20 cellular contexts compared by ENCODE assay signal in genomic region chr11:23124249-23124648, GRCh38.
DNase-seq lines count a peak whose midpoint lies in the region; ATAC-seq and TF ChIP-seq lines count a peak whose summit lies in the region.
"Had no signal": no experiment of that assay in that cellular context is flagged by ENCODE, and none has a peak within 500 bp of the region (broad histone marks: within the 10 kb centered on the region; RNA-seq: fewer than 3 reads in every experiment).

No MANE protein-coding gene starts in this region.

- no peak overlapping the region for H3K4me3 Mint-ChIP-seq in nephron progenitor cell
- H3K4me3 Mint-ChIP-seq: CD4-positive, alpha-beta memory T cell had no signal

- H3K4me3 ChIP-seq in GM23248 (no peak overlapping the region), SK-N-SH (ENCODE audit: low read depth in 2 of 2, low read length in 1 of 2) (no peak overlapping the region), fibroblast of pulmonary artery (replicated peaks; ENCODE audit: low read depth, low read length) (no peak overlapping the region)
- H3K4me3 ChIP-seq: BLaER1 treated with 17β-estradiol and CSF1 and Interleukin-3, amounts not matched to agents 10 nM and 100 nM had no signal

- H3K36me3 Mint-ChIP-seq in nephron progenitor cell (ENCODE audit: low read depth) = peaks cover 3% of the 10 kb centered on the region
- H3K36me3 Mint-ChIP-seq: CD4-positive, alpha-beta memory T cell had no signal

- POLR2A ChIA-PET in SK-N-SH (lab: Yijun Ruan, JAX) = no interaction called here

- H3K27ac ChIP-seq in GM23248 (no peak overlapping the region), SK-N-SH (ENCODE audit: low read depth in 2 of 2, low read length in 1 of 2) (no peak overlapping the region; a peak in 1 of 4 replicates)
- H3K27ac ChIP-seq: BLaER1 treated with 17β-estradiol and CSF1 and Interleukin-3, amounts not matched to agents 10 nM and 100 nM; HL-60 had no signal

- H3K79me2 ChIP-seq in GM23248 (ENCODE audit: insufficient read depth) = no peaks in the 10 kb centered on the region
- H3K79me2 ChIP-seq in SK-N-SH (ENCODE audit: insufficient read depth) = no peaks in the 10 kb centered on the region

- H3K4me1 ChIP-seq in GM23248 (ENCODE audit: insufficient read depth) = 0 out of 2 replicates have a peak, but pooled peaks cover 5% of the 10 kb centered on the region
- no peaks in the 10 kb centered on the region for H3K4me1 ChIP-seq in SK-N-SH (ENCODE audit: control insufficient read depth in 1 of 2, insufficient read depth in 2 of 2, low read depth in 1 of 2, low read length in 1 of 2)
- H3K4me1 ChIP-seq: BLaER1 treated with 17β-estradiol and CSF1 and Interleukin-3, amounts not matched to agents 10 nM and 100 nM; Caco-2 had no signal

- H3K27ac Mint-ChIP-seq in nephron progenitor cell = no peak overlapping the region
- H3K27ac Mint-ChIP-seq: CD4-positive, alpha-beta memory T cell had no signal

- no peaks in the 10 kb centered on the region for H4K20me1 ChIP-seq in GM23248 (ENCODE audit: insufficient read depth)
- no peaks in the 10 kb centered on the region for H4K20me1 ChIP-seq in SK-N-SH (ENCODE audit: insufficient read depth)
- H4K20me1 ChIP-seq: BLaER1 treated with 17β-estradiol and CSF1 and Interleukin-3, amounts not matched to agents 10 nM and 100 nM had no signal

- CTCF ChIA-PET in SK-N-SH (lab: Yijun Ruan, JAX) = interaction anchor here (2.9 kb wide), 1 partner anchor 10 kb away, joined by 11 read pairs; no protein-coding TSS in a partner anchor

- TF ChIP-seq RAD21 in SK-N-SH (IDR thresholded peaks at IDR 0.05; ENCODE audit: low read length) = no peak

- H2AFZ ChIP-seq in GM23248 (no peak overlapping the region), SK-N-SH (ENCODE audit: low read depth) (no peak overlapping the region)

- H3K9me2 ChIP-seq in GM23248 (ENCODE audit: insufficient read depth) (no peaks in the 10 kb centered on the region; the same call in 1 of the 2 replicates), SK-N-SH (no peaks in the 10 kb centered on the region)

- no peak for TF ChIP-seq EP300 in SK-N-SH (IDR thresholded peaks at IDR 0.05; ENCODE audit: borderline replicate concordance in 1 of 2, low read depth in 1 of 2, low read length in 1 of 2)

- H3K9ac ChIP-seq in GM23248 = no peak overlapping the region
- H3K9ac ChIP-seq in SK-N-SH = no peak overlapping the region
- H3K9ac ChIP-seq: BLaER1 treated with 17β-estradiol and CSF1 and Interleukin-3, amounts not matched to agents 10 nM and 100 nM had no signal

- peaks cover 3% of the 10 kb centered on the region for H3K9me3 Mint-ChIP-seq in nephron progenitor cell

- DNase-seq in GM23248 (peak; percentile 28), SK-N-SH (no peak), fibroblast of pulmonary artery (ENCODE audit: low read depth) (peak; percentile 8), Right ventricle myocardium superior (no peak), hippocampal formation (lab: John Stamatoyannopoulos, UW) (no peak), iPS-NIHi11 (ENCODE audit: low spot score) (no peak), nephron progenitor cell (no peak)
- DNase-seq: Caco-2; CD4-positive, alpha-beta memory T cell; GF-D8; KBM-7; NCI-H1105; NCI-H2029 treated with DMSO at 0.1 percent for 48 hours; NCI-H2171; NCI-H524 treated with DMSO at 0.1 percent for 48 hours; T-helper 2 cell had no signal

- H3K9me3 ChIP-seq in GM23248 (ENCODE audit: low read depth) = no peaks in the 10 kb centered on the region
- no peaks in the 10 kb centered on the region for H3K9me3 ChIP-seq in SK-N-SH
- H3K9me3 ChIP-seq: BLaER1 treated with 17β-estradiol and CSF1 and Interleukin-3, amounts not matched to agents 10 nM and 100 nM; Caco-2 had no signal

- H3K27me3 ChIP-seq in GM23248 (replicated peaks; ENCODE audit: insufficient read depth) = no peaks in the 10 kb centered on the region
- H3K27me3 ChIP-seq in SK-N-SH (ENCODE audit: insufficient read depth) = no peaks in the 10 kb centered on the region
- H3K27me3 ChIP-seq: BLaER1 treated with 17β-estradiol and CSF1 and Interleukin-3, amounts not matched to agents 10 nM and 100 nM had no signal

- peaks cover 16% of the 10 kb centered on the region for H3K4me1 Mint-ChIP-seq in nephron progenitor cell
- H3K4me1 Mint-ChIP-seq: CD4-positive, alpha-beta memory T cell had no signal

- H3K36me3 ChIP-seq in GM23248 (ENCODE audit: low read depth) = no peaks in the 10 kb centered on the region
- H3K36me3 ChIP-seq in SK-N-SH (replicated peaks in 1 of 2; ENCODE audit: control insufficient read depth in 1 of 2, insufficient read depth in 2 of 2, low read length in 1 of 2) = no peaks in the 10 kb centered on the region
- H3K36me3 ChIP-seq: BLaER1 treated with 17β-estradiol and CSF1 and Interleukin-3, amounts not matched to agents 10 nM and 100 nM had no signal

- ATAC-seq in Right ventricle myocardium superior (ENCODE audit: poor library complexity) = no peak
- ATAC-seq: HepG2, Right ventricle myocardium inferior had no signal

- H3K4me2 ChIP-seq in GM23248 (ENCODE audit: unreplicated experiment) (no peak overlapping the region), SK-N-SH (no peak overlapping the region)
- H3K4me2 ChIP-seq: BLaER1 treated with 17β-estradiol and CSF1 and Interleukin-3, amounts not matched to agents 10 nM and 100 nM had no signal

- no peaks in the 10 kb centered on the region for H3F3A ChIP-seq in GM23248 (ENCODE audit: insufficient read depth)
- no peaks in the 10 kb centered on the region for H3F3A ChIP-seq in SK-N-SH (replicated peaks; ENCODE audit: insufficient read depth)

- intact Hi-C loops in Right ventricle myocardium superior (cut with DNase I) = no loop called here

- in situ Hi-C loops in GM23248 (cut with MboI) = loop anchor here (25.0 kb wide), 1 partner anchor 1263 kb away; no protein-coding TSS in a partner anchor

- no peak for TF ChIP-seq CTCF in SK-N-SH (IDR thresholded peaks at IDR 0.05)
- TF ChIP-seq CTCF in fibroblast of pulmonary artery (IDR thresholded peaks at IDR 0.05; ENCODE audit: low read length, missing control alignments) = no peak
- no peak for TF ChIP-seq CTCF in nephron progenitor cell (IDR thresholded peaks at IDR 0.05)

- H3K27me3 Mint-ChIP-seq in nephron progenitor cell (ENCODE audit: low read depth, poor library complexity) = no peaks in the 10 kb centered on the region
- H3K27me3 Mint-ChIP-seq: CD4-positive, alpha-beta memory T cell had no signal

TF ChIP-seq in SK-N-SH, 30 proteins besides CTCF, POLR2A, EP300 and RAD21:
- no peak for TF ChIP-seq SMC3 (IDR thresholded peaks at IDR 0.05; ENCODE audit: low read depth, low read length)
- TF ChIP-seq PBX3 (IDR thresholded peaks at IDR 0.05) = peak; percentile 24; the same call in 1 of the 2 replicates
- TF ChIP-seq RCOR1 (IDR thresholded peaks at IDR 0.05; ENCODE audit: low read length) = no peak

Comparison
In these comparisons a context has a peak if more than half of its experiments do, and no peak if none do; other contexts are left out.
1. DNase-seq: peak in GM23248 (single experiment) and fibroblast of pulmonary artery (single experiment); none in SK-N-SH (single experiment), Right ventricle myocardium superior (single experiment), hippocampal formation (0 of 2), iPS-NIHi11 (single experiment) and nephron progenitor cell (single experiment).